9 cellular contexts compared by ENCODE assay signal in genomic region chr4:71004281-71004851, GRCh38. TPM values are rescaled to one million over a fixed set of nuclear protein-coding genes. Genes with fewer than 3 reads are reported as not detected.
DNase-seq lines count a peak whose midpoint lies in the region; ATAC-seq, FAIRE-seq and TF ChIP-seq lines count a peak whose summit lies in the region.
"Had no signal": no experiment of that assay in that cellular context is flagged by ENCODE, and none has a peak within 500 bp of the region (broad histone marks: within the 10 kb centered on the region; RNA-seq: fewer than 3 reads in every experiment).

No MANE protein-coding gene starts in this region.

- H3K4me3 ChIP-seq in BLaER1 (no peak overlapping the region), small intestine (ENCODE audit: low read depth in 1 of 2, low read length in 2 of 2) (no peak overlapping the region), heart right ventricle (no peak overlapping the region)

- DNase-seq in T follicular helper cell (ENCODE audit: low read depth) = peak; percentile 42
- peak; percentile 52 for DNase-seq in ecto neural progenitor cell (ENCODE audit: low spot score)
- no peak for DNase-seq in small intestine
- no peak for DNase-seq in substantia nigra (lab: John Stamatoyannopoulos, UW)
- DNase-seq in heart right ventricle = no peak

- peak overlapping the region; percentile 34; the same call in 1 of the 2 replicates for H3K9ac ChIP-seq in BLaER1

- peaks cover 41% of the 10 kb centered on the region for H3K4me1 ChIP-seq in BLaER1
- no peaks in the 10 kb centered on the region for H3K4me1 ChIP-seq in small intestine (ENCODE audit: control insufficient read depth in 2 of 2, insufficient read depth in 1 of 2, low read depth in 1 of 2, low read length in 1 of 2)
- H3K4me1 ChIP-seq in heart right ventricle = peaks cover 0 to 19% (median 0%) of the 10 kb centered on the region in 9 donors

- WGBS in small intestine, 3 donors = 56 to 57% (median 57%) methylated on average over 6 to 7 of the region's 7 CpGs
- whole genome bisulfite sequencing in heart right ventricle, 2 donors = 70 to 77% methylated on average over 6 to 7 of the region's 7 CpGs

- H4K20me1 ChIP-seq in BLaER1 = peaks cover 85% of the 10 kb centered on the region

- H3K9me3 ChIP-seq in BLaER1 (peaks cover 23% of the 10 kb centered on the region), small intestine (ENCODE audit: control insufficient read depth, low read depth) (no peaks in the 10 kb centered on the region), heart right ventricle (peaks cover 0 to 4% (median 0%) of the 10 kb centered on the region in 11 donors)

- peak overlapping the region; percentile 63 for H3K4me2 ChIP-seq in BLaER1

- H3K36me3 ChIP-seq in BLaER1 = peaks cover 64% of the 10 kb centered on the region
- no peaks in the 10 kb centered on the region for H3K36me3 ChIP-seq in small intestine (ENCODE audit: control insufficient read depth in 2 of 2, insufficient read depth in 2 of 2, low read length in 2 of 2)
- peaks cover 0 to 17% (median under 1%) of the 10 kb centered on the region in 9 donors for H3K36me3 ChIP-seq in heart right ventricle

- intact Hi-C loops in heart right ventricle (cut with DNase I) = loop anchor here in 5 of 10 donors (10.0 kb wide), 1 partner anchor 350 kb away; no protein-coding TSS in a partner anchor

- H3K27me3 ChIP-seq in BLaER1 (no peaks in the 10 kb centered on the region), small intestine (ENCODE audit: control insufficient read depth in 2 of 2, insufficient read depth in 2 of 2, low read length in 2 of 2) (no peaks in the 10 kb centered on the region), heart right ventricle (no peaks in the 10 kb centered on the region)

- no peak for TF ChIP-seq CTCF in heart right ventricle (IDR thresholded peaks at IDR 0.05)

- FAIRE-seq in small intestine (lab: Jason Lieb, UNC) = no peak
- FAIRE-seq: bronchial epithelial cell had no signal

- H3K27ac ChIP-seq in BLaER1 (0 out of 2 replicates have a peak overlapping the region, but pooled peaks have one; percentile 9), small intestine (ENCODE audit: low read depth in 1 of 2, low read length in 1 of 2) (no peak overlapping the region), substantia nigra (ENCODE audit: low read depth, low read length, poor library complexity, severe bottlenecking) (no peak overlapping the region), heart right ventricle (peak overlapping the region in 1 of 10 donors; percentile 16)

- peak; percentile 46 for ATAC-seq in GM19463 (IDR thresholded peaks at IDR 0.05; ENCODE audit: unreplicated experiment)
- no peak for ATAC-seq in HG03135 (IDR thresholded peaks at IDR 0.05; ENCODE audit: unreplicated experiment)
- no peak for ATAC-seq in heart right ventricle

RNA-seq across cellular contexts. Expression of gene DCK, which starts 10.9 kb away (rescaled TPM):
- 10 to 100 TPM in 1 of 3 donors, 1 to 10 TPM in 2; 7.4 to 17.6 (median 9.2) TPM for polyA plus RNA-seq in small intestine
- 1 to 10 TPM; 4.7 to 9.3 (median 6.5) TPM for total RNA-seq in heart right ventricle
- polyA plus RNA-seq in heart right ventricle = 1 to 10 TPM; 2.5 to 4.7 TPM

Comparison
In these comparisons a context has a peak if more than half of its experiments do, and no peak if none do; other contexts are left out.
1. DNase-seq: peak in T follicular helper cell (single experiment) and ecto neural progenitor cell (single experiment); none in small intestine (single experiment), substantia nigra (0 of 49) and heart right ventricle (0 of 2).